In genomic region chr18:35019929-35020328, GRCh38 we compare ENCODE assay signal across 25 cellular contexts.
"Had no signal": no experiment of that assay in that cellular context is flagged by ENCODE, and none has a peak within 500 bp of the region (broad histone marks: within the 10 kb centered on the region; RNA-seq: fewer than 3 reads in every experiment).

No MANE protein-coding gene starts in this region.

- H3K27me3 Mint-ChIP-seq: brain, type B pancreatic cell had no signal

- H3K27ac Mint-ChIP-seq: activated B cell treated with CpG ODN at 0.5 μM for 24 hours; activated CD4-positive, alpha-beta T cell treated with anti-CD3 and anti-CD28 coated beads for 36 hours; activated naive CD4-positive, alpha-beta T cell treated with anti-CD3 and anti-CD28 coated beads for 36 hours; activated T-cell treated with anti-CD3 and anti-CD28 coated beads, Interleukin-2, amount 50 U/mL, for 72 hours; brain; effector memory CD8-positive, alpha-beta T cell; naive thymus-derived CD8-positive, alpha-beta T cell; neural progenitor cell; T-helper 1 cell treated with Interleukin-12 subunit alpha and Interleukin-12 subunit beta and Interleukin-4 antibody, amounts not matched to agents 30 μg/mL and 1 μg/mL, for 36 hours; type B pancreatic cell had no signal

- H3K4me3 ChIP-seq: dorsolateral prefrontal cortex, esophagus muscularis mucosa, lower lobe of right lung, neural progenitor cell, thoracic aorta, vagina had no signal

- ATAC-seq: activated CD4-positive, alpha-beta T cell treated with anti-CD3 and anti-CD28 coated beads for 36 hours; activated T-cell treated with anti-CD3 and anti-CD28 coated beads, Interleukin-2, amount 50 U/mL, for 72 hours; effector memory CD8-positive, alpha-beta T cell; left lobe of liver; lower lobe of right lung; naive thymus-derived CD8-positive, alpha-beta T cell had no signal

- H3K9me3 Mint-ChIP-seq: activated B cell treated with CpG ODN at 0.5 μM for 24 hours; activated naive CD4-positive, alpha-beta T cell treated with anti-CD3 and anti-CD28 coated beads for 36 hours; activated T-cell treated with anti-CD3 and anti-CD28 coated beads, Interleukin-2, amount 50 U/mL, for 72 hours; brain; effector memory CD8-positive, alpha-beta T cell; naive thymus-derived CD8-positive, alpha-beta T cell; neural progenitor cell; T-helper 1 cell treated with Interleukin-12 subunit alpha and Interleukin-12 subunit beta and Interleukin-4 antibody, amounts not matched to agents 30 μg/mL and 1 μg/mL, for 36 hours; type B pancreatic cell had no signal

- H3K4me1 Mint-ChIP-seq: activated B cell treated with CpG ODN at 0.5 μM for 24 hours; activated CD4-positive, alpha-beta T cell treated with anti-CD3 and anti-CD28 coated beads for 36 hours; naive thymus-derived CD8-positive, alpha-beta T cell had no signal

- DNase-seq: activated B cell treated with CpG ODN at 0.5 μM for 24 hours; activated CD4-positive, alpha-beta T cell treated with anti-CD3 and anti-CD28 coated beads for 36 hours; activated CD4-positive, alpha-beta T cell treated with anti-CD3 and anti-CD28 coated beads, Interleukin-2, amount 50 U/mL, for 48 hours; activated effector memory CD4-positive, alpha-beta T cell treated with Interleukin-2 at 50 U/mL for 16 hours; activated naive CD4-positive, alpha-beta T cell treated with anti-CD3 and anti-CD28 coated beads for 36 hours; activated T-cell treated with anti-CD3 and anti-CD28 coated beads, Interleukin-2, amount 50 U/mL, for 72 hours; anterior cingulate cortex; caudate nucleus; dorsolateral prefrontal cortex; effector memory CD8-positive, alpha-beta T cell; kidney; lower lobe of right lung; naive thymus-derived CD8-positive, alpha-beta T cell; retina; stimulated activated CD4-positive, alpha-beta T cell treated with anti-CD3 and anti-CD28 coated beads, Interleukin-4, amount 100 ng/mL, for 24 hours; stimulated activated naive CD4-positive, alpha-beta T cell treated with Interleukin-2 at 50 U/mL for 16 hours; T1000 had no signal

- H3K4me3 Mint-ChIP-seq: activated B cell treated with CpG ODN at 0.5 μM for 24 hours; activated CD4-positive, alpha-beta T cell treated with anti-CD3 and anti-CD28 coated beads for 36 hours; activated naive CD4-positive, alpha-beta T cell treated with anti-CD3 and anti-CD28 coated beads for 36 hours; activated T-cell treated with anti-CD3 and anti-CD28 coated beads, Interleukin-2, amount 50 U/mL, for 72 hours; brain; effector memory CD8-positive, alpha-beta T cell; naive thymus-derived CD8-positive, alpha-beta T cell; neural progenitor cell; T-helper 1 cell treated with Interleukin-12 subunit alpha and Interleukin-12 subunit beta and Interleukin-4 antibody, amounts not matched to agents 30 μg/mL and 1 μg/mL, for 36 hours; type B pancreatic cell had no signal

- H3K36me3 Mint-ChIP-seq: brain; naive thymus-derived CD8-positive, alpha-beta T cell; neural progenitor cell; type B pancreatic cell had no signal
